Comparison of ENCODE assay signal across 20 cellular contexts in the genomic region with DNA sequence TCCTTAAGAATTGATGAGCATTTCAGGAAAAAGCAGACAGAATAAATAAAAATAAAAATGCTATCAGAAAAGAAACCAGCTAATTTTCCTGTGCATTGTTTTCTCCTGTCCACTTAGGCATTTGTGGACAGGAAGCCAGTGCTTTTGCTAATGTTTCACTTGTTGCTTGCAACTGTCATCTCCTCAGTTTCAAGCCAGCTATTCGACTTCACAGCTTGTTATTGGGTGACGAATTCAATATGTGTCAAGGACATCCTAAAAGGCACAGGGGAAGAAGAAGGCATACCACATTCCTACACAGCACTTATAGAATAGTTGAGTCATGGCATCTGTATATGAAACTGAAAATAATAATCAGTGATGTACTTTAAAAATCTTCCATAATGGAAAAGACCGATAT.
DNase-seq lines count a peak whose midpoint lies in the region; ATAC-seq and TF ChIP-seq lines count a peak whose summit lies in the region.
"Had no signal": no experiment of that assay in that cellular context is flagged by ENCODE, and none has a peak within 500 bp of the region (broad histone marks: within the 10 kb centered on the region; RNA-seq: fewer than 3 reads in every experiment).

No MANE protein-coding gene starts in this region.

- no peak overlapping the region for H4K8ac ChIP-seq in IMR-90 (ENCODE audit: low read depth in 2 of 2, low read length in 2 of 2)

- no peak overlapping the region for H3K56ac ChIP-seq in IMR-90 (ENCODE audit: extremely low read depth, insufficient read depth, low read length)

- H3K18ac ChIP-seq in IMR-90 (ENCODE audit: low read depth, low read length): no peak overlapping the region

- dilution Hi-C loops in IMR-90 (cut with HindIII; ENCODE audit: low sequenced_read_pairs, unreplicated experiment): no loop called here

- WGBS in IMR-90 (ENCODE audit: extremely low coverage in 2 of 2, insufficient read length in 1 of 2), 2 experiments: no CpG with 5 or more reads among the region's 3 CpGs

- CTCF ChIA-PET in IMR-90 (lab: Yijun Ruan, JAX): no interaction called here

- H3K14ac ChIP-seq in IMR-90 (replicated peaks; ENCODE audit: low read depth, low read length): no peak overlapping the region

- POLR2A ChIA-PET in IMR-90 (lab: Charles Lee; ENCODE audit: unreplicated experiment): no interaction called here

- ATAC-seq in GM18873 (IDR thresholded peaks at IDR 0.05; ENCODE audit: low FRiP score, unreplicated experiment) (peak; percentile 78), IMR-90 (ENCODE audit: low read depth) (no peak), HG03095 (IDR thresholded peaks at IDR 0.05; ENCODE audit: unreplicated experiment) (no peak), GM21825 (IDR thresholded peaks at IDR 0.05; ENCODE audit: unreplicated experiment) (no peak)
- ATAC-seq: CD8-positive, alpha-beta T cell; GM12878 had no signal

- no peak overlapping the region for H3K23ac ChIP-seq in IMR-90 (ENCODE audit: low read depth, low read length)

- peak; percentile 2 for DNase-seq in ELR (ENCODE audit: low read depth)
- DNase-seq in IMR-90: no peak
- no peak for DNase-seq in activated CD4-positive, alpha-beta T cell treated with anti-CD3 and anti-CD28 coated beads for 4 hours
- DNase-seq: Caco-2; CD4-positive, CD25-positive, alpha-beta regulatory T cell; CD8-positive, alpha-beta T cell; DMS153; DND-41; GDM1; GM23248; H7; HCEC 1CT had no signal

- no peak overlapping the region for H2BK20ac ChIP-seq in IMR-90 (ENCODE audit: low read depth, low read length)

- no peaks in the 10 kb centered on the region for H3F3A ChIP-seq in neural cell (ENCODE audit: insufficient read depth, low read length, poor library complexity, severe bottlenecking)

- H4K20me1 ChIP-seq in IMR-90 (ENCODE audit: insufficient read depth, low read length): no peaks in the 10 kb centered on the region
- H4K20me1 ChIP-seq in neural cell (ENCODE audit: insufficient read depth): no peaks in the 10 kb centered on the region
- H4K20me1 ChIP-seq: BLaER1 had no signal

- H4K91ac ChIP-seq in IMR-90 (ENCODE audit: insufficient read depth, low read depth, low read length): no peak overlapping the region

- no peak for TF ChIP-seq RAD21 in IMR-90 (IDR thresholded peaks at IDR 0.05; ENCODE audit: low read length)
- no peak for TF ChIP-seq RAD21 in neural cell (conservative IDR thresholded peaks at IDR 0.05)

- no peaks in the 10 kb centered on the region for H3K27me3 ChIP-seq in IMR-90 (ENCODE audit: control insufficient read depth, insufficient read depth, low read length)
- H3K27me3 ChIP-seq in neural cell (ENCODE audit: insufficient read depth, low read depth, low read length): no peaks in the 10 kb centered on the region
- H3K27me3 ChIP-seq: BLaER1 had no signal

- no peaks in the 10 kb centered on the region for H3K4me1 ChIP-seq in IMR-90 (ENCODE audit: control insufficient read depth, insufficient read depth, low read length)
- H3K4me1 ChIP-seq: BLaER1, Caco-2 had no signal

- TF ChIP-seq CTCF in IMR-90 (conservative IDR thresholded peaks at IDR 0.05; ENCODE audit: low read depth, low read length): no peak
- TF ChIP-seq CTCF in neural cell (IDR thresholded peaks at IDR 0.05; ENCODE audit: poor library complexity, severe bottlenecking): no peak

- no peak overlapping the region for H3K27ac ChIP-seq in IMR-90 (ENCODE audit: insufficient read depth, low read length)
- peak overlapping the region; percentile 66 for H3K27ac ChIP-seq in neural cell (ENCODE audit: low read length)
- H3K27ac ChIP-seq: 22Rv1, BLaER1, C4-2B, GM23248 had no signal

- H2AFZ ChIP-seq in IMR-90 (replicated peaks; ENCODE audit: low read length, poor library complexity) (no peak overlapping the region), neural cell (ENCODE audit: low read depth, low read length) (no peak overlapping the region)
- H2AFZ ChIP-seq: GM23248 had no signal

- H2BK120ac ChIP-seq in IMR-90 (ENCODE audit: low read depth, low read length): no peak overlapping the region

- peak overlapping the region; percentile 16; the same call in 1 of the 2 replicates for H3K4me2 ChIP-seq in IMR-90 (ENCODE audit: low read depth, low read length)
- no peak overlapping the region for H3K4me2 ChIP-seq in neural cell (ENCODE audit: low read length)
- H3K4me2 ChIP-seq: BLaER1 had no signal

- intact Hi-C loops in IMR-90 (cut with micrococcal nuclease): no loop called here

- no peaks in the 10 kb centered on the region for H3K79me1 ChIP-seq in IMR-90 (ENCODE audit: low read depth in 1 of 2, low read length in 2 of 2)

- BruUV-seq in IMR-90 (replicated peaks; lab: Mats Ljungman, UMichigan): no TSS peak

- TF ChIP-seq POLR2A in IMR-90 (IDR thresholded peaks at IDR 0.05; ENCODE audit: low read depth, low read length): no peak

- H4K5ac ChIP-seq in IMR-90 (ENCODE audit: low read depth, low read length): no peak overlapping the region

- no peaks in the 10 kb centered on the region for H3K36me3 ChIP-seq in IMR-90 (ENCODE audit: control insufficient read depth, insufficient read depth, low read length)
- no peaks in the 10 kb centered on the region for H3K36me3 ChIP-seq in neural cell (ENCODE audit: insufficient read depth, low read length)
- H3K36me3 ChIP-seq: BLaER1 had no signal

- H3K79me2 ChIP-seq in neural cell (replicated peaks; ENCODE audit: insufficient read depth, low read length): no peaks in the 10 kb centered on the region

- H2BK5ac ChIP-seq in IMR-90 (ENCODE audit: low read depth, low read length, poor library complexity, severe bottlenecking): no peak overlapping the region

- in situ Hi-C loops in IMR-90 (cut with MboI; ENCODE audit: low sequenced_read_pairs): no loop called here

- H3K9me1 ChIP-seq in IMR-90 (ENCODE audit: insufficient read depth, low read length): no peaks in the 10 kb centered on the region

- H3K4me3 ChIP-seq in IMR-90 (ENCODE audit: insufficient read depth, low read depth, low read length) (no peak overlapping the region), neural cell (ENCODE audit: low read length) (no peak overlapping the region)
- H3K4me3 ChIP-seq: BLaER1, GM12878, GM23248 had no signal

- H2AK5ac ChIP-seq in IMR-90 (ENCODE audit: low read depth, low read length): no peak overlapping the region

- no peaks in the 10 kb centered on the region for H3K9me3 ChIP-seq in IMR-90 (ENCODE audit: control insufficient read depth, insufficient read depth, low read length)
- H3K9me3 ChIP-seq in neural cell (ENCODE audit: low read length): no peaks in the 10 kb centered on the region
- H3K9me3 ChIP-seq: BLaER1, Caco-2 had no signal

- no peak overlapping the region for H2AK9ac ChIP-seq in IMR-90 (replicated peaks; ENCODE audit: low read depth, low read length, poor library complexity)

- H2BK15ac ChIP-seq in IMR-90 (ENCODE audit: low read depth, low read length): no peak overlapping the region

- TF ChIP-seq EP300 in neural cell (conservative IDR thresholded peaks at IDR 0.05; ENCODE audit: poor library complexity, severe bottlenecking): no peak

- H3K9ac ChIP-seq in IMR-90 (ENCODE audit: low read depth, low read length): no peak overlapping the region
- H3K9ac ChIP-seq in neural cell (ENCODE audit: low read length): no peak overlapping the region
- H3K9ac ChIP-seq: BLaER1, GM23248 had no signal

- no peak overlapping the region for H3K4ac ChIP-seq in IMR-90 (ENCODE audit: low read depth, low read length)

- H3K9me2 ChIP-seq in neural cell (ENCODE audit: insufficient read depth, low read length): no peaks in the 10 kb centered on the region

TF ChIP-seq in IMR-90, 13 proteins besides CTCF, POLR2A, EP300 and RAD21 (continues in another document):
- TF ChIP-seq CEBPB (IDR thresholded peaks at IDR 0.05; ENCODE audit: low read depth, low read length) (no peak), NFE2L2 (IDR thresholded peaks at IDR 0.05; ENCODE audit: low read depth, low read length) (no peak), RFX5 (IDR thresholded peaks at IDR 0.05; ENCODE audit: low read depth, low read length) (no peak), BHLHE40 (IDR thresholded peaks at IDR 0.05; ENCODE audit: low read depth, low read length) (no peak), CHD1 (IDR thresholded peaks at IDR 0.05; ENCODE audit: low read depth, low read length) (no peak), RCOR1 (IDR thresholded peaks at IDR 0.05; ENCODE audit: insufficient replicate concordance, low read length) (no peak), FOS (IDR thresholded peaks at IDR 0.05; ENCODE audit: low read depth, low read length) (no peak), MAZ (IDR thresholded peaks at IDR 0.05; ENCODE audit: borderline replicate concordance, low read depth, low read length) (no peak)
- TF ChIP-seq, protein P1, sequence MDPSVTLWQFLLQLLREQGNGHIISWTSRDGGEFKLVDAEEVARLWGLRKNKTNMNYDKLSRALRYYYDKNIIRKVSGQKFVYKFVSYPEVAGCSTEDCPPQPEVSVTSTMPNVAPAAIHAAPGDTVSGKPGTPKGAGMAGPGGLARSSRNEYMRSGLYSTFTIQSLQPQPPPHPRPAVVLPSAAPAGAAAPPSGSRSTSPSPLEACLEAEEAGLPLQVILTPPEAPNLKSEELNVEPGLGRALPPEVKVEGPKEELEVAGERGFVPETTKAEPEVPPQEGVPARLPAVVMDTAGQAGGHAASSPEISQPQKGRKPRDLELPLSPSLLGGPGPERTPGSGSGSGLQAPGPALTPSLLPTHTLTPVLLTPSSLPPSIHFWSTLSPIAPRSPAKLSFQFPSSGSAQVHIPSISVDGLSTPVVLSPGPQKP (IDR thresholded peaks at IDR 0.05; ENCODE audit: borderline replicate concordance, low read depth, low read length): no peak

TF ChIP-seq in neural cell, 6 proteins besides CTCF, POLR2A, EP300 and RAD21 (continues in another document):
- TF ChIP-seq POLR2AphosphoS5 (IDR thresholded peaks at IDR 0.05) (no peak), TAF1 (IDR thresholded peaks at IDR 0.05; ENCODE audit: low read depth) (no peak)
